ENCODE assay signal across 10 cellular contexts in genomic region chr3:52108302-52109232, GRCh38. TPM values are rescaled to one million over a fixed set of nuclear protein-coding genes. Genes with fewer than 3 reads are reported as not detected.
DNase-seq lines count a peak whose midpoint lies in the region; ATAC-seq, FAIRE-seq and TF ChIP-seq lines count a peak whose summit lies in the region.
"Had no signal": no experiment of that assay in that cellular context is flagged by ENCODE, and none has a peak within 500 bp of the region (broad histone marks: within the 10 kb centered on the region; RNA-seq: fewer than 3 reads in every experiment).

No MANE protein-coding gene starts in this region.

- ATAC-seq in K562 = peak; percentile 82
- ATAC-seq in GM19351 (IDR thresholded peaks at IDR 0.05; ENCODE audit: unreplicated experiment) = no peak

- intact Hi-C loops in K562 (cut with micrococcal nuclease) = no loop called here

- TF ChIP-seq CTCF in K562 (IDR thresholded peaks at IDR 0.05 in 2 of 3, conservative IDR thresholded peaks at IDR 0.05 in 1 of 3; ENCODE audit: insufficient read depth in 2 of 3, low read depth in 1 of 3, low read length in 3 of 3) = peak; percentile 30 to 40 (median 37); a peak in 3 of 6 replicates
- no peak for TF ChIP-seq CTCF in suprapubic skin (IDR thresholded peaks at IDR 0.05)

- peak overlapping the region in 1 of 5 donors; percentile 38 for H3K4me3 Mint-ChIP-seq in immature natural killer cell

- in situ Hi-C loops in K562 (cut with MboI) = no loop called here

- TF ChIP-seq EP300 in K562 (IDR thresholded peaks at IDR 0.05; ENCODE audit: low read length) (no peak), suprapubic skin (IDR thresholded peaks at IDR 0.05) (no peak)

- TF ChIP-seq RAD21 in K562 (CRISPR knock-in tag; conservative IDR thresholded peaks at IDR 0.05 in 1 of 2, IDR thresholded peaks at IDR 0.05 in 1 of 2) = peak in 1 of 2 experiments; percentile 72; a peak in 2 of 4 replicates

- H3K9me3 ChIP-seq in K562 (replicated peaks; ENCODE audit: control insufficient read depth, insufficient read depth, low read depth, low read length) = no peaks in the 10 kb centered on the region
- H3K9me3 ChIP-seq in suprapubic skin = no peaks in the 10 kb centered on the region

- no peaks in the 10 kb centered on the region for H3K9me1 ChIP-seq in K562 (ENCODE audit: control insufficient read depth, insufficient read depth, low read length)

- no peaks in the 10 kb centered on the region for H3K9me3 Mint-ChIP-seq in immature natural killer cell

- H3K4me1 Mint-ChIP-seq in immature natural killer cell = peaks cover 31% of the 10 kb centered on the region in 2 donors

- no peaks in the 10 kb centered on the region for H3K79me2 ChIP-seq in K562 (ENCODE audit: control insufficient read depth, insufficient read depth, low read length)

- no TSS peak for BruUV-seq in K562 (replicated peaks; lab: Mats Ljungman, UMichigan)

- CTCF ChIA-PET in K562 (lab: Yijun Ruan, JAX; ENCODE audit: low intra/inter-chr PET ratio) = no interaction called here

- no peak for FAIRE-seq in K562 (lab: Jason Lieb, UNC)
- FAIRE-seq: A204.1 had no signal

- TF ChIP-seq POLR2A in K562 (conservative IDR thresholded peaks at IDR 0.05) (no peak), suprapubic skin (IDR thresholded peaks at IDR 0.05) (no peak)

- H3K27ac ChIP-seq in K562 (ENCODE audit: extremely low read depth, low read depth, low read length) = no peak overlapping the region
- peak overlapping the region; percentile 17 for H3K27ac ChIP-seq in suprapubic skin

- H3K36me3 ChIP-seq in K562 (ENCODE audit: control insufficient read depth, insufficient read depth, low read length) (peaks cover 35% of the 10 kb centered on the region; the same call in 2 of the 3 replicates), suprapubic skin (no peaks in the 10 kb centered on the region)

- H3K4me2 ChIP-seq in K562 (ENCODE audit: insufficient read depth, low read length) = no peak overlapping the region

- 65% methylated on average over 13 of the region's 20 CpGs for WGBS in K562 (ENCODE audit: insufficient coverage, low coverage, missing lambda C conversion rate)
- WGBS in suprapubic skin = 55% methylated on average over 18 of the region's 20 CpGs

- peaks cover 4 to 5% of the 10 kb centered on the region in 2 experiments; a peak in 4 of 5 replicates for H3K4me1 ChIP-seq in K562 (replicated peaks in 1 of 2; ENCODE audit: control insufficient read depth in 2 of 2, insufficient read depth in 2 of 2, low read length in 2 of 2)
- peaks cover 34% of the 10 kb centered on the region for H3K4me1 ChIP-seq in suprapubic skin

- no peaks in the 10 kb centered on the region for H3K27me3 Mint-ChIP-seq in immature natural killer cell (ENCODE audit: low read depth in 3 of 3)

- H3K27me3 ChIP-seq in K562 (ENCODE audit: control insufficient read depth in 2 of 2, insufficient read depth in 2 of 2, low read length in 2 of 2) (no peaks in the 10 kb centered on the region), suprapubic skin (no peaks in the 10 kb centered on the region)

- POLR2A ChIA-PET in K562 (lab: Yijun Ruan, JAX) = interaction anchor here (0.6 kb wide), 1 partner anchor 45 kb away, joined by 3 read pairs; the partner anchor contains the start of gene POC1A

- H3K9ac ChIP-seq in K562 (ENCODE audit: insufficient read depth in 1 of 2, low read depth in 2 of 2, low read length in 2 of 2) = peak overlapping the region in 1 of 2 experiments; percentile 37; a peak in 2 of 4 replicates

- H4K20me1 ChIP-seq in K562 (replicated peaks; ENCODE audit: control insufficient read depth, insufficient read depth, low read length) = no peaks in the 10 kb centered on the region

- H2AFZ ChIP-seq in K562 (ENCODE audit: low read depth, low read length) = no peak overlapping the region

- DNase-seq in NCI-H2107 treated with DMSO at 0.1 percent for 48 hours (lab: John Stamatoyannopoulos, UW; ENCODE audit: unreplicated experiment) (peak; percentile 40), NCI-H2107 (lab: John Stamatoyannopoulos, UW) (no peak), K562 (ENCODE audit: extremely low read depth in 1 of 4, low spot score in 3 of 4) (peak; percentile 40 to 54 (median 46)), immature natural killer cell (no peak), suprapubic skin (ENCODE audit: low spot score in 2 of 2) (no peak), NCI-H2171 (lab: John Stamatoyannopoulos, UW) (no peak)
- no peak for DNase-seq in activated naive CD4-positive, alpha-beta T cell treated with anti-CD3 and anti-CD28 coated beads, Interleukin-2, amount 50 U/mL, for 16 hours
- DNase-seq: stimulated activated CD4-positive, alpha-beta T cell treated with anti-CD3 and anti-CD28 coated beads, Interleukin-2, amount 100 ng/mL, for 48 hours had no signal

- peak overlapping the region in 4 of 6 donors; percentile 30 to 84 (median 54) for H3K27ac Mint-ChIP-seq in immature natural killer cell

- no peak overlapping the region for H3K4me3 ChIP-seq in K562
- no peak overlapping the region for H3K4me3 ChIP-seq in suprapubic skin

- peaks cover 0 to 4% (median 4%) of the 10 kb centered on the region in 3 donors for H3K36me3 Mint-ChIP-seq in immature natural killer cell

TF ChIP-seq in K562, 482 proteins besides CTCF, POLR2A, EP300 and RAD21 (continues in another document):
- TF ChIP-seq CXXC5 (CRISPR knock-in tag; IDR thresholded peaks at IDR 0.05) (0 out of 2 replicates have a peak, but pooled peaks have one; percentile 20), TFAP4 (CRISPR knock-in tag; IDR thresholded peaks at IDR 0.05; ENCODE audit: borderline replicate concordance) (peak; percentile 43; the same call in 1 of the 2 replicates), ZNF133 (CRISPR knock-in tag; IDR thresholded peaks at IDR 0.05) (no peak), HDAC1 (IDR thresholded peaks at IDR 0.05) (0 out of 4 replicates have a peak, but pooled peaks of 1 of the 2 experiments have one; percentile 19), ZNF57 (CRISPR knock-in tag; IDR thresholded peaks at IDR 0.05) (no peak), ZNF263 (CRISPR knock-in tag; IDR thresholded peaks at IDR 0.05; ENCODE audit: borderline replicate concordance) (no peak), CEBPG (CRISPR knock-in tag; IDR thresholded peaks at IDR 0.05) (no peak), CEBPG (tag; conservative IDR thresholded peaks at IDR 0.05 in 1 of 2, IDR thresholded peaks at IDR 0.05 in 1 of 2) (0 out of 4 replicates have a peak, but pooled peaks of 1 of the 2 experiments have one; percentile 22), SMAD4 (CRISPR knock-in tag; conservative IDR thresholded peaks at IDR 0.05) (peak; percentile 54; the same call in 1 of the 2 replicates)

RNA-seq across cellular contexts. Expression of gene POC1A, which starts 45.7 kb away (rescaled TPM):
- 17.1 and 37.8 TPM in 2 replicates for total RNA-seq in K562 (2011; cell fraction: chromatin; rRNA removed; ENCODE audit: low replicate concordance)
- 20.3 and 28.8 TPM in 2 replicates for total RNA-seq in K562 (2011; cell fraction: nucleolus; rRNA removed)
- total RNA-seq in K562 (2011; cell fraction: nucleoplasm; rRNA removed) = 15.6 and 16.6 TPM in 2 replicates
- total RNA-seq in K562 (2014; rRNA removed) = 16.0 and 19.6 TPM in 2 replicates
- 7.5 and 8.5 TPM in 2 replicates for total RNA-seq in K562 (2014; rRNA removed; fragmentation: Illumina TruSeq; extraction: Trizol)
- total RNA-seq in K562 (2015; rRNA removed; fragmentation: Illumina TruSeq; extraction: Trizol) = 9.5 and 11.3 TPM in 2 replicates
- 15.9 and 17.4 TPM in 2 replicates for total RNA-seq in K562 (2021)
- polyA plus RNA-seq in K562 (2011; rRNA removed) = 15.2 and 16.6 TPM in 2 replicates
- 17.6 and 22.5 TPM in 2 replicates for polyA plus RNA-seq in K562 (2011; cell fraction: cytosol; rRNA removed)
- 16.6 and 21.0 TPM in 2 replicates for polyA plus RNA-seq in K562 (2011; cell fraction: nucleus; rRNA removed)
- 15.6 and 25.7 TPM in 2 replicates for polyA plus RNA-seq in K562 (2012)
- 17.5 and 19.6 TPM in 2 replicates for polyA plus RNA-seq in K562 (2014; fragmentation: Illumina TruSeq; extraction: Trizol)
- polyA plus RNA-seq in K562 (2014; fragmentation: Nextera tagmentation; extraction: Ambion mirVana) = 1 to 10 TPM; 7.2 to 9.4 TPM
- 12.1 and 17.3 TPM in 2 replicates for polyA plus RNA-seq in K562 (2014; rRNA removed)
- 10.6 and 17.7 TPM in 2 replicates for polyA minus RNA-seq in K562 (2011; rRNA and poly(A)+ RNA removed)
- 8.0 and 12.1 TPM in 2 replicates for polyA minus RNA-seq in K562 (2011; cell fraction: cytosol; rRNA and poly(A)+ RNA removed)
- polyA minus RNA-seq in K562 (2011; cell fraction: nucleus; rRNA and poly(A)+ RNA removed) = 12.7 and 14.3 TPM in 2 replicates
- polyA plus RNA-seq in immature natural killer cell = 1 to 10 TPM in 2 of 3 donors, not detected in 1; 2.9 to 4.0 TPM
- 1 to 10 TPM; 1.1 to 4.8 (median 1.6) TPM for total RNA-seq in suprapubic skin

RNA-seq across cellular contexts. Expression of gene DUSP7, which starts 52.2 kb away (rescaled TPM):
- total RNA-seq in K562 (2011; cell fraction: chromatin; rRNA removed; ENCODE audit: low replicate concordance) = 8.6 and 27.9 TPM in 2 replicates
- 22.9 and 25.2 TPM in 2 replicates for total RNA-seq in K562 (2011; cell fraction: nucleolus; rRNA removed)
- total RNA-seq in K562 (2011; cell fraction: nucleoplasm; rRNA removed) = 15.6 and 17.5 TPM in 2 replicates
- total RNA-seq in K562 (2014; rRNA removed) (8.2 and 13.0 TPM in 2 replicates), K562 (2014; rRNA removed; fragmentation: Illumina TruSeq; extraction: Trizol) (3.0 and 3.6 TPM in 2 replicates), K562 (2015; rRNA removed; fragmentation: Illumina TruSeq; extraction: Trizol) (7.6 and 8.5 TPM in 2 replicates), K562 (2021) (15.8 and 16.6 TPM in 2 replicates), suprapubic skin (100 to 1,000 TPM in 3 of 4 donors, 10 to 100 TPM in 1; 91.1 to 190 (median 146) TPM)
- polyA plus RNA-seq in K562 (2011; rRNA removed) (8.4 and 13.8 TPM in 2 replicates), K562 (2014; fragmentation: Illumina TruSeq; extraction: Trizol) (11.0 and 11.3 TPM in 2 replicates), K562 (2014; fragmentation: Nextera tagmentation; extraction: Ambion mirVana) (under 1 TPM; 0.45 to 0.58 TPM), K562 (2014; rRNA removed) (11.8 and 12.6 TPM in 2 replicates), immature natural killer cell (1 to 10 TPM; 1.2 to 4.3 (median 1.6) TPM)
- 18.8 and 26.6 TPM in 2 replicates for polyA plus RNA-seq in K562 (2011; cell fraction: cytosol; rRNA removed)
- polyA plus RNA-seq in K562 (2011; cell fraction: nucleus; rRNA removed) = 20.3 and 23.2 TPM in 2 replicates
- 5.7 and 8.1 TPM in 2 replicates for polyA plus RNA-seq in K562 (2012)
- polyA minus RNA-seq in K562 (2011; rRNA and poly(A)+ RNA removed) = 12.8 and 20.2 TPM in 2 replicates
- polyA minus RNA-seq in K562 (2011; cell fraction: cytosol; rRNA and poly(A)+ RNA removed) = 15.9 and 16.3 TPM in 2 replicates
- 17.9 and 25.9 TPM in 2 replicates for polyA minus RNA-seq in K562 (2011; cell fraction: nucleus; rRNA and poly(A)+ RNA removed)

Comparison
In these comparisons a context has a peak if more than half of its experiments do, and no peak if none do; other contexts are left out.
1. DNase-seq: peak in NCI-H2107 treated with DMSO at 0.1 percent for 48 hours (single experiment) and K562 (4 of 4); none in NCI-H2107 (single experiment), immature natural killer cell (0 of 3), suprapubic skin (0 of 2), activated naive CD4-positive, alpha-beta T cell treated with anti-CD3 and anti-CD28 coated beads, Interleukin-2, amount 50 U/mL, for 16 hours (single experiment) and NCI-H2171 (single experiment).
2. CTCF ChIP-seq: peak in K562 (3 of 3); none in suprapubic skin (0 of 2).